ENCODE assay signal across 36 cellular contexts in genomic region chr2:16349811-16350210, GRCh38.
"Had no signal": no experiment of that assay in that cellular context is flagged by ENCODE, and none has a peak within 500 bp of the region (broad histone marks: within the 10 kb centered on the region; RNA-seq: fewer than 3 reads in every experiment).

No MANE protein-coding gene starts in this region.

- H3K9me3 ChIP-seq: adrenal gland, ascending aorta, body of pancreas had no signal

- H3K36me3 Mint-ChIP-seq: activated naive CD4-positive, alpha-beta T cell treated with anti-CD3 and anti-CD28 coated beads, Interleukin-2, amount 10 ng/mL, durations not matched to agents 7 days and 5 days; activated naive CD4-positive, alpha-beta T cell treated with anti-CD3 and anti-CD28 coated beads, Interleukin-2, amount 50 U/mL, for 24 hours; activated naive CD8-positive, alpha-beta T cell; activated naive CD8-positive, alpha-beta T cell treated with anti-CD3 and anti-CD28 coated beads for 36 hours; activated naive CD8-positive, alpha-beta T cell treated with anti-CD3 and anti-CD28 coated beads, Interleukin-2, amount 10 ng/mL, durations not matched to agents 7 days and 5 days; brain had no signal

- H3K27me3 ChIP-seq: adrenal gland, ascending aorta, body of pancreas, brain microvascular endothelial cell, breast epithelium, cardiac muscle cell had no signal

- H3K27ac Mint-ChIP-seq: activated naive CD4-positive, alpha-beta T cell treated with anti-CD3 and anti-CD28 coated beads for 36 hours; activated naive CD4-positive, alpha-beta T cell treated with anti-CD3 and anti-CD28 coated beads, Interleukin-2, amount 10 ng/mL, durations not matched to agents 7 days and 5 days; activated naive CD4-positive, alpha-beta T cell treated with anti-CD3 and anti-CD28 coated beads, Interleukin-2, amount 50 U/mL, for 24 hours; activated naive CD4-positive, alpha-beta T cell treated with anti-CD3 and anti-CD28 coated beads, Interleukin-2, amount 50 U/mL, for 72 hours; activated naive CD8-positive, alpha-beta T cell; activated naive CD8-positive, alpha-beta T cell treated with anti-CD3 and anti-CD28 coated beads for 36 hours; activated naive CD8-positive, alpha-beta T cell treated with anti-CD3 and anti-CD28 coated beads, Interleukin-2, amount 10 ng/mL, durations not matched to agents 7 days and 5 days; activated naive CD8-positive, alpha-beta T cell treated with anti-CD3 and anti-CD28 coated beads, Interleukin-2, amount 50 U/mL, for 24 hours; activated T-cell treated with anti-CD3 and anti-CD28 coated beads, Interleukin-2, amount 50 U/mL, for 72 hours; activated T-helper 1 cell treated with anti-CD3 and anti-CD28 coated beads, Interleukin-12 subunit alpha, Interleukin-12 subunit beta, Interleukin-2, Interleukin-4 antibody, amounts not matched to agents 30 ng/mL and 10 ng/mL and 1 ng/mL, durations not matched to agents 14 hours and 24 hours and 36 hours; activated T-helper 17 cell treated with anti-CD3 and anti-CD28 coated beads, Interleukin-2, amount 50 U/mL, for 72 hours; activated T-helper 2 cell treated with anti-CD3 and anti-CD28 coated beads, Interferon-gamma antibody, Interleukin-2, Interleukin-4, amounts not matched to agents 10 μg/mL and 5 μg/mL and 100 μg/mL, durations not matched to agents 14 hours and 24 hours and 36 hours; brain had no signal

- H3K27me3 Mint-ChIP-seq: activated naive CD4-positive, alpha-beta T cell treated with anti-CD3 and anti-CD28 coated beads, Interleukin-2, amount 10 ng/mL, durations not matched to agents 7 days and 5 days; activated naive CD4-positive, alpha-beta T cell treated with anti-CD3 and anti-CD28 coated beads, Interleukin-2, amount 50 U/mL, for 24 hours; activated naive CD8-positive, alpha-beta T cell; activated naive CD8-positive, alpha-beta T cell treated with anti-CD3 and anti-CD28 coated beads for 36 hours; activated naive CD8-positive, alpha-beta T cell treated with anti-CD3 and anti-CD28 coated beads, Interleukin-2, amount 50 U/mL, for 24 hours; activated T-helper 17 cell treated with anti-CD3 and anti-CD28 coated beads, Interleukin-2, amount 50 U/mL, for 72 hours; brain; central memory CD8-positive, alpha-beta T cell had no signal

- DNase-seq: activated effector memory CD4-positive, alpha-beta T cell treated with anti-CD3 and anti-CD28 coated beads, Interleukin-2, amount 50 U/mL, for 16 hours; activated effector memory CD4-positive, alpha-beta T cell treated with Interleukin-2 at 50 U/mL for 16 hours; activated gamma-delta T cell; activated gamma-delta T cell treated with Interleukin-2 at 50 U/mL for 16 hours; activated naive CD4-positive, alpha-beta T cell; activated naive CD4-positive, alpha-beta T cell treated with anti-CD3 and anti-CD28 coated beads for 36 hours; activated naive CD4-positive, alpha-beta T cell treated with anti-CD3 and anti-CD28 coated beads, Interleukin-2, amount 10 ng/mL, durations not matched to agents 7 days and 5 days; activated naive CD4-positive, alpha-beta T cell treated with anti-CD3 and anti-CD28 coated beads, Interleukin-2, amount 50 U/mL, for 16 hours; activated naive CD4-positive, alpha-beta T cell treated with Interleukin-2 at 50 U/mL for 16 hours; activated naive CD8-positive, alpha-beta T cell treated with anti-CD3 and anti-CD28 coated beads for 36 hours; activated naive CD8-positive, alpha-beta T cell treated with anti-CD3 and anti-CD28 coated beads, Interleukin-2, amount 10 ng/mL, durations not matched to agents 7 days and 5 days; activated naive CD8-positive, alpha-beta T cell treated with anti-CD3 and anti-CD28 coated beads, Interleukin-2, amount 50 U/mL, for 24 hours; activated T-cell treated with anti-CD3 and anti-CD28 coated beads, Interleukin-2, amount 50 U/mL, for 4 hours; activated T-cell treated with anti-CD3 and anti-CD28 coated beads, Interleukin-2, amount 50 U/mL, for 48 hours; activated T-cell treated with anti-CD3 and anti-CD28 coated beads, Interleukin-2, amount 50 U/mL, for 72 hours; adrenal gland; amniotic stem cell; amygdala; anterior cingulate cortex; aorta; body of pancreas; brain microvascular endothelial cell; caudate nucleus; central memory CD4-positive, alpha-beta T cell; cerebellar nuclear complex had no signal

- H3K4me3 Mint-ChIP-seq: activated naive CD4-positive, alpha-beta T cell treated with anti-CD3 and anti-CD28 coated beads for 36 hours; activated naive CD4-positive, alpha-beta T cell treated with anti-CD3 and anti-CD28 coated beads, Interleukin-2, amount 10 ng/mL, durations not matched to agents 7 days and 5 days; activated naive CD4-positive, alpha-beta T cell treated with anti-CD3 and anti-CD28 coated beads, Interleukin-2, amount 50 U/mL, for 24 hours; activated naive CD8-positive, alpha-beta T cell; activated naive CD8-positive, alpha-beta T cell treated with anti-CD3 and anti-CD28 coated beads for 36 hours; activated naive CD8-positive, alpha-beta T cell treated with anti-CD3 and anti-CD28 coated beads, Interleukin-2, amount 10 ng/mL, durations not matched to agents 7 days and 5 days; activated naive CD8-positive, alpha-beta T cell treated with anti-CD3 and anti-CD28 coated beads, Interleukin-2, amount 50 U/mL, for 24 hours; activated T-cell treated with anti-CD3 and anti-CD28 coated beads, Interleukin-2, amount 50 U/mL, for 4 hours; activated T-cell treated with anti-CD3 and anti-CD28 coated beads, Interleukin-2, amount 50 U/mL, for 72 hours; activated T-helper 1 cell treated with anti-CD3 and anti-CD28 coated beads, Interleukin-12 subunit alpha, Interleukin-12 subunit beta, Interleukin-2, Interleukin-4 antibody, amounts not matched to agents 30 ng/mL and 10 ng/mL and 1 ng/mL, durations not matched to agents 14 hours and 24 hours and 36 hours; activated T-helper 17 cell treated with anti-CD3 and anti-CD28 coated beads, Interleukin-2, amount 50 U/mL, for 72 hours; brain; central memory CD8-positive, alpha-beta T cell had no signal

- H3K4me3 ChIP-seq: adrenal gland, ascending aorta, body of pancreas, breast epithelium, cardiac muscle cell had no signal

- H3K4me1 Mint-ChIP-seq: activated naive CD4-positive, alpha-beta T cell treated with anti-CD3 and anti-CD28 coated beads, Interleukin-2, amount 10 ng/mL, durations not matched to agents 7 days and 5 days; activated naive CD4-positive, alpha-beta T cell treated with anti-CD3 and anti-CD28 coated beads, Interleukin-2, amount 50 U/mL, for 24 hours; activated naive CD8-positive, alpha-beta T cell treated with anti-CD3 and anti-CD28 coated beads for 36 hours; activated naive CD8-positive, alpha-beta T cell treated with anti-CD3 and anti-CD28 coated beads, Interleukin-2, amount 10 ng/mL, durations not matched to agents 7 days and 5 days; activated naive CD8-positive, alpha-beta T cell treated with anti-CD3 and anti-CD28 coated beads, Interleukin-2, amount 50 U/mL, for 24 hours; activated T-helper 17 cell treated with anti-CD3 and anti-CD28 coated beads, Interleukin-2, amount 50 U/mL, for 72 hours; brain; central memory CD8-positive, alpha-beta T cell had no signal

- ATAC-seq: activated naive CD4-positive, alpha-beta T cell treated with anti-CD3 and anti-CD28 coated beads, Interleukin-2, amount 50 U/mL, for 72 hours; activated naive CD8-positive, alpha-beta T cell treated with anti-CD3 and anti-CD28 coated beads, Interleukin-2, amount 50 U/mL, for 24 hours; activated T-cell treated with anti-CD3 and anti-CD28 coated beads, Interleukin-2, amount 50 U/mL, for 4 hours; activated T-cell treated with anti-CD3 and anti-CD28 coated beads, Interleukin-2, amount 50 U/mL, for 72 hours; activated T-helper 17 cell treated with anti-CD3 and anti-CD28 coated beads, Interleukin-2, amount 50 U/mL, for 72 hours; body of pancreas had no signal

- H3K36me3 ChIP-seq: adrenal gland, ascending aorta, brain microvascular endothelial cell, breast epithelium, cardiac muscle cell had no signal

- H3K9me3 Mint-ChIP-seq: activated T-helper 1 cell treated with anti-CD3 and anti-CD28 coated beads, Interleukin-12 subunit alpha, Interleukin-12 subunit beta, Interleukin-2, Interleukin-4 antibody, amounts not matched to agents 30 ng/mL and 10 ng/mL and 1 ng/mL, durations not matched to agents 14 hours and 24 hours and 36 hours; activated T-helper 2 cell treated with anti-CD3 and anti-CD28 coated beads, Interferon-gamma antibody, Interleukin-2, Interleukin-4, amounts not matched to agents 10 μg/mL and 5 μg/mL and 100 μg/mL, durations not matched to agents 14 hours and 24 hours and 36 hours had no signal

- H3K4me1 ChIP-seq: adrenal gland, ascending aorta, body of pancreas, breast epithelium had no signal

- H3K27ac ChIP-seq: adrenal gland, ascending aorta, body of pancreas, brain microvascular endothelial cell, breast epithelium, cardiac muscle cell had no signal
